In genomic region chr2:88452980-88453582, GRCh38 we compare ENCODE assay signal across 8 cellular contexts. TPM values are rescaled to one million over a fixed set of nuclear protein-coding genes. Genes with fewer than 3 reads are reported as not detected.
DNase-seq lines count a peak whose midpoint lies in the region; ATAC-seq, FAIRE-seq and TF ChIP-seq lines count a peak whose summit lies in the region.

No MANE protein-coding gene starts in this region.

- TF ChIP-seq CTCF in brain (conservative IDR thresholded peaks at IDR 0.05), result no peak

- peaks cover 13% of the 10 kb centered on the region for H3K4me1 ChIP-seq in CD4-positive, alpha-beta memory T cell (ENCODE audit: insufficient read depth, low read length)
- H3K4me1 ChIP-seq in HUES48 (ENCODE audit: control insufficient read depth, insufficient read depth, low read length), result peaks cover 12% of the 10 kb centered on the region; the same call in 1 of the 2 replicates
- H3K4me1 ChIP-seq in mesendoderm (ENCODE audit: control insufficient read depth, low read depth, low read length), result peaks cover 2% of the 10 kb centered on the region

- peaks cover 51% of the 10 kb centered on the region in 2 donors for H3K27me3 Mint-ChIP-seq in CD4-positive, alpha-beta memory T cell
- H3K27me3 Mint-ChIP-seq in brain, result peaks cover 83% of the 10 kb centered on the region

- H2BK120ac ChIP-seq in mesendoderm (ENCODE audit: low read depth, low read length), result no peak overlapping the region

- no peaks in the 10 kb centered on the region for H3K36me3 Mint-ChIP-seq in CD4-positive, alpha-beta memory T cell
- H3K36me3 Mint-ChIP-seq in brain, result no peaks in the 10 kb centered on the region

- no peak overlapping the region for H4K5ac ChIP-seq in mesendoderm (ENCODE audit: low read length)

- H3K4ac ChIP-seq in mesendoderm (ENCODE audit: low read depth, low read length), result no peak overlapping the region

- peak overlapping the region; percentile 73 to 89 (median 82) for H3K4me3 Mint-ChIP-seq in CD4-positive, alpha-beta memory T cell
- H3K4me3 Mint-ChIP-seq in brain, result peak overlapping the region; percentile 79 to 91 (median 85)

- POLR2A ChIA-PET in CD4-positive, alpha-beta memory T cell (lab: Charles Lee; ENCODE audit: partially characterized antibody), result no interaction called here

- intact Hi-C loops in CD4-positive, alpha-beta memory T cell (cut with micrococcal nuclease), result no loop called here

- no peak overlapping the region for H2BK5ac ChIP-seq in mesendoderm (ENCODE audit: low read length)

- H3K27ac ChIP-seq in CD4-positive, alpha-beta memory T cell (ENCODE audit: low read depth, low read length), result no peak overlapping the region
- no peak overlapping the region for H3K27ac ChIP-seq in HUES48 (ENCODE audit: low read depth, low read length)
- H3K27ac ChIP-seq in mesendoderm (ENCODE audit: low read depth, low read length), result no peak overlapping the region

- peak in 1 of 5 donors; percentile 8 for DNase-seq in CD4-positive, alpha-beta memory T cell
- DNase-seq in mesendoderm (peak; percentile 52), NCI-H2196 (lab: John Stamatoyannopoulos, UW; ENCODE audit: unreplicated experiment) (no peak), GM19239 (ENCODE audit: insufficient read length, low spot score) (no peak), SIG-M5 treated with dmso at 0.1 percent for 504 hours (lab: John Stamatoyannopoulos, UW; ENCODE audit: unreplicated experiment) (no peak)

- H3K18ac ChIP-seq in mesendoderm (ENCODE audit: low read length), result peak overlapping the region; percentile 73

- no peaks in the 10 kb centered on the region for H3K79me1 ChIP-seq in mesendoderm (ENCODE audit: low read length)

- no peak overlapping the region for H3K23ac ChIP-seq in mesendoderm (ENCODE audit: low read length)

- H3K36me3 ChIP-seq in CD4-positive, alpha-beta memory T cell (ENCODE audit: insufficient read depth, low read length), result no peaks in the 10 kb centered on the region
- peaks cover 10% of the 10 kb centered on the region for H3K36me3 ChIP-seq in HUES48 (ENCODE audit: control insufficient read depth, insufficient read depth, low read length)
- H3K36me3 ChIP-seq in mesendoderm (ENCODE audit: control insufficient read depth, insufficient read depth, low read length), result no peaks in the 10 kb centered on the region

- peaks cover 0 to 8% (median 2%) of the 10 kb centered on the region in 8 donors for H3K9me3 Mint-ChIP-seq in CD4-positive, alpha-beta memory T cell
- peaks cover 0 to 5% (median 0%) of the 10 kb centered on the region in 5 experiments for H3K9me3 Mint-ChIP-seq in brain

- peak overlapping the region; percentile 45 for H3K4me2 ChIP-seq in mesendoderm (ENCODE audit: low read length)

- WGBS in mesendoderm (ENCODE audit: extremely low coverage, insufficient coverage, low lambda C conversion rate), result no CpG with 5 or more reads among the region's 29 CpGs

- H3K9ac ChIP-seq in HUES48 (ENCODE audit: low read depth, low read length) (0 out of 2 replicates have a peak overlapping the region, but pooled peaks have one; percentile 19), mesendoderm (ENCODE audit: low read length) (peak overlapping the region; percentile 32)

- H3K4me1 Mint-ChIP-seq in CD4-positive, alpha-beta memory T cell, result peaks cover 5 to 17% (median 13%) of the 10 kb centered on the region in 4 donors
- peaks cover 6% of the 10 kb centered on the region for H3K4me1 Mint-ChIP-seq in brain

- H2BK15ac ChIP-seq in mesendoderm (replicated peaks; ENCODE audit: low read depth), result no peak overlapping the region

- no peak overlapping the region for H4K8ac ChIP-seq in mesendoderm (ENCODE audit: low read depth, low read length)

- FAIRE-seq in GM19239 (lab: Jason Lieb, UNC), result no peak

- peak overlapping the region; percentile 42 for H3K56ac ChIP-seq in mesendoderm (ENCODE audit: low read length)

- H3K27ac Mint-ChIP-seq in CD4-positive, alpha-beta memory T cell, result peak overlapping the region in 1 of 7 donors; percentile 18
- H3K27ac Mint-ChIP-seq in brain, result peak overlapping the region in 2 of 5 experiments; percentile 62 to 85

- H2AK5ac ChIP-seq in mesendoderm (ENCODE audit: low read length), result no peak overlapping the region

- no peak for ATAC-seq in HG02798 (IDR thresholded peaks at IDR 0.05; ENCODE audit: poor library complexity, unreplicated experiment)

- CTCF ChIA-PET in CD4-positive, alpha-beta memory T cell (lab: Charles Lee; ENCODE audit: partially characterized antibody), result no interaction called here

- H3K9me3 ChIP-seq in CD4-positive, alpha-beta memory T cell (ENCODE audit: control insufficient read depth in 1 of 2, low read length in 2 of 2), result no peaks in the 10 kb centered on the region
- no peaks in the 10 kb centered on the region for H3K9me3 ChIP-seq in HUES48 (ENCODE audit: control insufficient read depth, insufficient read depth, low read length)

- H3K27me3 ChIP-seq in CD4-positive, alpha-beta memory T cell (ENCODE audit: insufficient read depth, low read length), result peaks cover 26% of the 10 kb centered on the region
- H3K27me3 ChIP-seq in HUES48 (ENCODE audit: control insufficient read depth, insufficient read depth, low read length) (peaks cover 30% of the 10 kb centered on the region), mesendoderm (ENCODE audit: insufficient read depth, low read length, poor library complexity) (peaks cover 2% of the 10 kb centered on the region)

- no peak overlapping the region for H3K4me3 ChIP-seq in CD4-positive, alpha-beta memory T cell (ENCODE audit: low read length in 2 of 2)
- peak overlapping the region; percentile 64 for H3K4me3 ChIP-seq in HUES48 (ENCODE audit: low read depth, low read length)
- peak overlapping the region; percentile 50 for H3K4me3 ChIP-seq in mesendoderm (ENCODE audit: low read length)

- H3K79me2 ChIP-seq in mesendoderm (ENCODE audit: control insufficient read depth, insufficient read depth, low read length), result peaks cover 16% of the 10 kb centered on the region

RNA-seq across cellular contexts. Expression of gene FOXI3, which starts 0.6 kb away (rescaled TPM):
- not detected for total RNA-seq in CD4-positive, alpha-beta memory T cell
- polyA plus RNA-seq in CD4-positive, alpha-beta memory T cell, result not detected
- 0.29 TPM for polyA plus RNA-seq in brain (ENCODE audit: insufficient read depth, low read depth, low replicate concordance)
- polyA plus RNA-seq in mesendoderm (2013, experiment 1 of 2), result 2.0 TPM
- polyA plus RNA-seq in mesendoderm (2013, experiment 2 of 2), result 2.1 TPM

Comparison
In these comparisons a context has a peak if more than half of its experiments do, and no peak if none do; other contexts are left out.
1. H3K4me3 ChIP-seq: peak in HUES48 (single experiment) and mesendoderm (single experiment); none in CD4-positive, alpha-beta memory T cell (0 of 2).